In genomic region chr1:82700476-82700875, GRCh38 we compare ENCODE assay signal across 28 cellular contexts.
"Had no signal": no experiment of that assay in that cellular context is flagged by ENCODE, and none has a peak within 500 bp of the region (broad histone marks: within the 10 kb centered on the region; RNA-seq: fewer than 3 reads in every experiment).

No MANE protein-coding gene starts in this region.

- DNase-seq: activated B cell treated with CpG ODN at 0.5 μM for 24 hours; activated CD4-positive, alpha-beta memory T cell treated with anti-CD3 and anti-CD28 coated beads, Interleukin-2, amount 10 ng/mL, durations not matched to agents 7 days and 5 days; activated CD4-positive, alpha-beta T cell treated with anti-CD3 and anti-CD28 coated beads for 36 hours; activated CD4-positive, alpha-beta T cell treated with anti-CD3 and anti-CD28 coated beads, Interleukin-2, amount 10 ng/mL, durations not matched to agents 7 days and 5 days; activated CD4-positive, alpha-beta T cell treated with anti-CD3 and anti-CD28 coated beads, Interleukin-2, amount 50 U/mL, for 4 hours; activated CD4-positive, CD25-positive, alpha-beta regulatory T cell treated with anti-CD3 and anti-CD28 coated beads, Interleukin-2, amount 50 U/mL, for 72 hours; activated CD8-positive, alpha-beta memory T cell treated with anti-CD3 and anti-CD28 coated beads, Interleukin-2, amount 50 U/mL, for 48 hours; activated effector memory CD4-positive, alpha-beta T cell treated with Interleukin-2 at 50 U/mL for 16 hours; activated gamma-delta T cell treated with Interleukin-2 at 50 U/mL for 16 hours; activated naive CD4-positive, alpha-beta T cell treated with anti-CD3 and anti-CD28 coated beads, Interleukin-2, amount 50 U/mL, for 16 hours; activated naive CD4-positive, alpha-beta T cell treated with Interleukin-2 at 50 U/mL for 16 hours; activated T-cell treated with anti-CD3 and anti-CD28 coated beads for 4 hours; activated T-cell treated with anti-CD3 and anti-CD28 coated beads, Interleukin-2, amount 50 U/mL, for 24 hours; activated T-cell treated with anti-CD3 and anti-CD28 coated beads, Interleukin-2, amount 50 U/mL, for 72 hours; amniotic stem cell; anterior cingulate cortex; brain microvascular endothelial cell; dorsolateral prefrontal cortex; effector memory CD4-positive, alpha-beta T cell; endodermal cell; foreskin fibroblast; head of caudate nucleus; hippocampal formation; T1000; WERI-Rb-1 had no signal

- H3K27ac ChIP-seq: brain microvascular endothelial cell, coronary artery, dorsolateral prefrontal cortex had no signal

- H3K27me3 ChIP-seq: brain microvascular endothelial cell, dorsolateral prefrontal cortex had no signal

- ATAC-seq: activated CD4-positive, alpha-beta T cell treated with anti-CD3 and anti-CD28 coated beads for 36 hours; activated T-cell treated with anti-CD3 and anti-CD28 coated beads, Interleukin-2, amount 50 U/mL, for 72 hours; activated T-helper 17 cell treated with anti-CD3 and anti-CD28 coated beads, Interleukin-2, amount 50 U/mL, for 72 hours; esophagus mucosa had no signal

- H3K4me3 ChIP-seq: coronary artery, dorsolateral prefrontal cortex had no signal

- H3K36me3 ChIP-seq: brain microvascular endothelial cell, WERI-Rb-1 had no signal
